ENCODE assay signal across 27 cellular contexts in the genomic region with DNA sequence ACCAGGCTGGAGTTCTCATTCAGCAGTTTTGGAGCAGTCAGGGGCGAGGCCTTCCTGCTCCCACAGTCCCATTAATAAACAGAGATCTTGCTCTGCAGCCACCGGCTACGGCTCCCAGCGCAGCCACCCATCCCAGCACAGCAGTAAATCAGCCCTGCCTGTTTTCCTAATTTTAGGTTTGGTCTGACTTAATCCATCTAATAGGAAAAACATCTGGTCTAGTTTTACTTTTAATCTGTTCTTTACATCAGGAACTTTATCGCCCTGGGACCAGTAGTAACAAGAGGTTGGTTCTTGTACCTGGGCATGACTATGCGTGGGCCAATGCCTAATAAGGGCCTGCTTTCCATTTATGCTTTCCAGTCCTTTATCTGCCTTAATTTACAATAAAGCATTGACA.
"Had no signal": no experiment of that assay in that cellular context is flagged by ENCODE, and none has a peak within 500 bp of the region (broad histone marks: within the 10 kb centered on the region; RNA-seq: fewer than 3 reads in every experiment).

No MANE protein-coding gene starts in this region.

- H3K4me1 Mint-ChIP-seq: immature natural killer cell; memory B cell; naive thymus-derived CD4-positive, alpha-beta T cell; stimulated activated naive B cell treated with anti-CD40 and anti-IgM and Interleukin-4, amounts not matched to agents 10 μg/mL and 1 μg/mL and 100 μg/mL, for 72 hours had no signal

- H3K9me3 ChIP-seq: esophagus muscularis mucosa, ovary, right lobe of liver, thoracic aorta, transverse colon, vagina had no signal

- H3K9me3 Mint-ChIP-seq: memory B cell; stimulated activated naive B cell treated with anti-CD40 and anti-IgM and Interleukin-4, amounts not matched to agents 10 μg/mL and 1 μg/mL and 100 μg/mL, for 72 hours; stimulated activated naive CD8-positive, alpha-beta T cell treated with anti-CD3 and anti-CD28 coated beads, Interleukin-15, Interleukin-2, amounts not matched to agents 100 ng/mL and 50 ng/mL, for 24 hours had no signal

- H3K27me3 ChIP-seq: esophagus muscularis mucosa, foreskin keratinocyte, ovary, right lobe of liver, transverse colon, vagina had no signal

- H3K4me1 ChIP-seq: esophagus muscularis mucosa, foreskin keratinocyte, right lobe of liver, transverse colon, vagina had no signal

- H3K36me3 Mint-ChIP-seq: immature natural killer cell; memory B cell; naive thymus-derived CD4-positive, alpha-beta T cell; stimulated activated naive B cell treated with anti-CD40 and anti-IgM and Interleukin-4, amounts not matched to agents 10 μg/mL and 1 μg/mL and 100 μg/mL, for 72 hours had no signal

- H3K27ac Mint-ChIP-seq: immature natural killer cell; memory B cell; naive thymus-derived CD4-positive, alpha-beta T cell; stimulated activated naive B cell treated with anti-CD40 and anti-IgM and Interleukin-4, amounts not matched to agents 10 μg/mL and 1 μg/mL and 100 μg/mL, for 72 hours; stimulated activated naive CD8-positive, alpha-beta T cell treated with anti-CD3 and anti-CD28 coated beads, Interleukin-15, Interleukin-2, amounts not matched to agents 100 ng/mL and 50 ng/mL, for 24 hours had no signal

- H3K4me3 Mint-ChIP-seq: immature natural killer cell; memory B cell; naive thymus-derived CD4-positive, alpha-beta T cell; stimulated activated naive B cell treated with anti-CD40 and anti-IgM and Interleukin-4, amounts not matched to agents 10 μg/mL and 1 μg/mL and 100 μg/mL, for 72 hours; stimulated activated naive CD8-positive, alpha-beta T cell treated with anti-CD3 and anti-CD28 coated beads, Interleukin-15, Interleukin-2, amounts not matched to agents 100 ng/mL and 50 ng/mL, for 24 hours had no signal

- H3K27ac ChIP-seq: coronary artery, esophagus muscularis mucosa, foreskin keratinocyte, ovary, right lobe of liver, thoracic aorta, transverse colon, vagina had no signal

- H3K4me3 ChIP-seq: coronary artery, esophagus muscularis mucosa, lung, ovary, right lobe of liver, thoracic aorta, transverse colon, vagina had no signal

- H3K36me3 ChIP-seq: esophagus muscularis mucosa, ovary, right lobe of liver, thoracic aorta, transverse colon, vagina had no signal

- H3K27me3 Mint-ChIP-seq: memory B cell; stimulated activated naive B cell treated with anti-CD40 and anti-IgM and Interleukin-4, amounts not matched to agents 10 μg/mL and 1 μg/mL and 100 μg/mL, for 72 hours; stimulated activated naive CD8-positive, alpha-beta T cell treated with anti-CD3 and anti-CD28 coated beads, Interleukin-15, Interleukin-2, amounts not matched to agents 100 ng/mL and 50 ng/mL, for 24 hours had no signal

- ATAC-seq: foreskin keratinocyte; left colon; naive thymus-derived CD4-positive, alpha-beta T cell; right lobe of liver; stimulated activated naive B cell treated with anti-CD40 and anti-IgM and Interleukin-4, amounts not matched to agents 10 μg/mL and 1 μg/mL and 100 μg/mL, for 72 hours had no signal

- DNase-seq: dermis blood vessel endothelial cell; effector memory CD4-positive, alpha-beta T cell; foreskin keratinocyte; glutamatergic neuron; hypothalamus; immature natural killer cell; islet precursor cell; kidney glomerular epithelial cell; left colon; midbrain; naive thymus-derived CD4-positive, alpha-beta T cell; occipital lobe; ovary; retina; right lobe of liver; small intestine; stimulated activated CD4-positive, alpha-beta T cell treated with anti-CD3 and anti-CD28 coated beads, Interleukin-15, amount 100 ng/mL, for 24 hours; stimulated activated CD4-positive, alpha-beta T cell treated with anti-CD3 and anti-CD28 coated beads, Interleukin-2, amount 100 ng/mL, for 48 hours; stimulated activated naive B cell treated with anti-CD40 and anti-IgM and Interleukin-4, amounts not matched to agents 10 μg/mL and 1 μg/mL and 100 μg/mL, for 72 hours; transverse colon had no signal
